Comparison of ENCODE assay signal across 11 cellular contexts in genomic region chr21:42505090-42505726, GRCh38. TPM values are rescaled to one million over a fixed set of nuclear protein-coding genes. Genes with fewer than 3 reads are reported as not detected.
DNase-seq lines count a peak whose midpoint lies in the region; ATAC-seq, FAIRE-seq and TF ChIP-seq lines count a peak whose summit lies in the region.
"Had no signal": no experiment of that assay in that cellular context is flagged by ENCODE, and none has a peak within 500 bp of the region (broad histone marks: within the 10 kb centered on the region; RNA-seq: fewer than 3 reads in every experiment).

No MANE protein-coding gene starts in this region.

- intact Hi-C loops in GM12878 (cut with micrococcal nuclease; ENCODE audit: unreplicated experiment) = loop anchor here (2.0 kb wide), 1 partner anchor 44 kb away; no protein-coding TSS in a partner anchor
- intact Hi-C loops in right lobe of liver (cut with DNase I) = no loop called here

- CTCF ChIA-PET in GM12878 (lab: Yijun Ruan, JAX) = interaction anchor here (0.7 to 2.6 kb wide), 8 partner anchors 9 to 360 kb away, joined by 3 to 8 read pairs (median 4); partner anchors contain the start of gene SLC37A1

- peak; percentile 58 to 88; a peak in 2 of 4 replicates for TF ChIP-seq EP300 in GM12878 (IDR thresholded peaks at IDR 0.05; ENCODE audit: borderline replicate concordance in 1 of 2, control insufficient read depth in 1 of 2, low read depth in 2 of 2, low read length in 2 of 2)

- no TSS peak for BruUV-seq in GM12878 (replicated peaks; lab: Mats Ljungman, UMichigan)

- H3K4me1 ChIP-seq in GM12878 (ENCODE audit: control insufficient read depth, insufficient read depth, low read length) (peaks cover 31% of the 10 kb centered on the region), osteoblast (ENCODE audit: insufficient read depth, low read length) (no peaks in the 10 kb centered on the region), right lobe of liver (no peaks in the 10 kb centered on the region)

- H3K27me3 ChIP-seq in GM12878 (replicated peaks in 1 of 2; ENCODE audit: control insufficient read depth in 2 of 2, insufficient read depth in 2 of 2, low read length in 1 of 2) (no peaks in the 10 kb centered on the region), osteoblast (ENCODE audit: insufficient read depth, low read length) (peaks cover 14% of the 10 kb centered on the region), right lobe of liver (no peaks in the 10 kb centered on the region)

- H4K20me1 ChIP-seq in GM12878 (ENCODE audit: control insufficient read depth, insufficient read depth) = no peaks in the 10 kb centered on the region
- no peaks in the 10 kb centered on the region for H4K20me1 ChIP-seq in osteoblast (ENCODE audit: insufficient read depth, low read length)

- H3K79me2 ChIP-seq in GM12878 (ENCODE audit: control insufficient read depth, insufficient read depth, low read length) (no peaks in the 10 kb centered on the region), osteoblast (ENCODE audit: insufficient read depth, low read length) (no peaks in the 10 kb centered on the region)

- H3K36me3 ChIP-seq in GM12878 (ENCODE audit: control insufficient read depth in 2 of 2, insufficient read depth in 2 of 2, low read length in 1 of 2) (no peaks in the 10 kb centered on the region), osteoblast (ENCODE audit: insufficient read depth, low read length) (no peaks in the 10 kb centered on the region), right lobe of liver (no peaks in the 10 kb centered on the region)

- no peak overlapping the region for H2AFZ ChIP-seq in GM12878 (ENCODE audit: control insufficient read depth, low read depth, low read length)
- H2AFZ ChIP-seq in osteoblast (ENCODE audit: low read length) = no peak overlapping the region

- POLR2A ChIA-PET in GM12878 (lab: Charles Lee) = interaction anchor here (1.0 to 1.5 kb wide), 8 partner anchors 9 to 38 kb away, joined by 3 to 5 read pairs (median 4); no protein-coding TSS in a partner anchor

- SMC1A ChIA-PET in GM12878 (lab: Charles Lee; ENCODE audit: uncharacterized antibody, unreplicated experiment) = interaction anchor here (0.6 to 2.2 kb wide), 12 partner anchors 8 to 107 kb away, joined by 3 to 15 read pairs (median 5); partner anchors contain the start of gene SLC37A1

- TF ChIP-seq RAD21 in GM12878 (IDR thresholded peaks at IDR 0.05; ENCODE audit: insufficient read depth, low read depth, low read length) = no peak

- no peak for TF ChIP-seq CTCF in GM12878 (IDR thresholded peaks at IDR 0.05 in 2 of 3, conservative IDR thresholded peaks at IDR 0.05 in 1 of 3; ENCODE audit: control insufficient read depth in 2 of 3, extremely low read depth in 1 of 3, insufficient read depth in 1 of 3, low read depth in 3 of 3, low read length in 3 of 3)
- no peak for TF ChIP-seq CTCF in osteoblast (IDR thresholded peaks at IDR 0.05; ENCODE audit: extremely low read depth, low read depth, low read length)
- no peak for TF ChIP-seq CTCF in right lobe of liver (IDR thresholded peaks at IDR 0.05)

- 0% methylated on average over 3 of the region's 3 CpGs for WGBS in GM12878 (ENCODE audit: insufficient coverage, insufficient replicate concordance, low lambda C conversion rate, missing lambda C conversion rate)
- WGBS in right lobe of liver (ENCODE audit: insufficient coverage, low coverage, low lambda C conversion rate, missing lambda C conversion rate) = 44% methylated on average over 3 of the region's 3 CpGs

- no peaks in the 10 kb centered on the region for H3K9me3 ChIP-seq in GM12878 (replicated peaks; ENCODE audit: control insufficient read depth, insufficient read depth, low read length)
- no peaks in the 10 kb centered on the region for H3K9me3 ChIP-seq in osteoblast (ENCODE audit: low read depth, low read length)
- H3K9me3 ChIP-seq in right lobe of liver = no peaks in the 10 kb centered on the region

- peak; percentile 64 for FAIRE-seq in GM12878 (lab: Jason Lieb, UNC)

- in situ Hi-C loops in GM12878 (cut with MboI) = no loop called here

- RAD21 ChIA-PET in GM12878 (lab: Charles Lee; ENCODE audit: unreplicated experiment) = interaction anchor here (1.0 to 2.0 kb wide), 7 partner anchors 9 to 101 kb away, joined by 3 to 9 read pairs (median 5); partner anchors contain the start of gene SLC37A1

- TF ChIP-seq POLR2A in GM12878 (IDR thresholded peaks at IDR 0.05; ENCODE audit: low read depth, low read length) = no peak
- TF ChIP-seq POLR2A in right lobe of liver (IDR thresholded peaks at IDR 0.05) = no peak

- no peak overlapping the region for H3K9ac ChIP-seq in GM12878 (ENCODE audit: control insufficient read depth, insufficient read depth, low read length)

- no peak overlapping the region for H3K27ac ChIP-seq in GM12878 (ENCODE audit: control insufficient read depth, insufficient read depth)
- no peak overlapping the region for H3K27ac ChIP-seq in osteoblast (ENCODE audit: low read depth, low read length)
- no peak overlapping the region for H3K27ac ChIP-seq in right lobe of liver

- ATAC-seq in GM18907 (IDR thresholded peaks at IDR 0.05; ENCODE audit: unreplicated experiment) (peak; percentile 89), GM21717 (IDR thresholded peaks at IDR 0.05; ENCODE audit: unreplicated experiment) (peak; percentile 69), HG03354 (IDR thresholded peaks at IDR 0.05; ENCODE audit: poor library complexity, severe bottlenecking, unreplicated experiment) (peak; percentile 85), GM12878 (peak; percentile 99), right lobe of liver (no peak)

- peak overlapping the region; percentile 46; the same call in 1 of the 2 replicates for H3K4me2 ChIP-seq in GM12878 (ENCODE audit: control insufficient read depth, insufficient read depth)
- H3K4me2 ChIP-seq in osteoblast (ENCODE audit: insufficient read depth, low read length) = no peak overlapping the region

- no peak overlapping the region for H3K4me3 ChIP-seq in GM12878
- no peak overlapping the region for H3K4me3 ChIP-seq in osteoblast (ENCODE audit: insufficient read depth, low read length)
- no peak overlapping the region for H3K4me3 ChIP-seq in right lobe of liver

- DNase-seq in GM12878 (ENCODE audit: low read depth, low spot score) = peak; percentile 72
- DNase-seq in activated CD4-positive, CD25-positive, alpha-beta regulatory T cell (lab: John Stamatoyannopoulos, UW) = no peak
- DNase-seq in DMS153 treated with DMSO at 0.1 percent for 48 hours (lab: John Stamatoyannopoulos, UW; ENCODE audit: unreplicated experiment) = no peak
- no peak for DNase-seq in osteoblast (ENCODE audit: insufficient read length, low spot score, missing footprints)
- no peak for DNase-seq in right lobe of liver
- DNase-seq: DND-41, glutamatergic neuron, NCI-H2029 treated with DMSO at 0.1 percent for 48 hours had no signal

TF ChIP-seq in GM12878, 131 proteins besides CTCF, POLR2A, EP300 and RAD21 (continues in another document):
- no peak for TF ChIP-seq WRNIP1 (IDR thresholded peaks at IDR 0.05; ENCODE audit: borderline replicate concordance, low read depth, low read length)

RNA-seq across cellular contexts. Expression of gene SLC37A1, which starts 8.4 kb away (rescaled TPM):
- total RNA-seq in GM12878 (2013; cell fraction: nucleolus; rRNA removed) = 129 and 143 TPM in 2 replicates
- total RNA-seq in GM12878 (2014; rRNA removed) (33.0 and 35.5 TPM in 2 replicates), GM12878 (2014; rRNA removed; fragmentation: Illumina TruSeq; extraction: Trizol) (19.2 and 19.7 TPM in 2 replicates), GM12878 (2021) (30.7 and 34.8 TPM in 2 replicates), osteoblast (5.9 and 6.9 TPM in 2 replicates), right lobe of liver (10 to 100 TPM in 1 of 6 experiments, 1 to 10 TPM in 5; 2.5 to 10.8 (median 6.2) TPM)
- polyA plus RNA-seq in GM12878 (2011; ENCODE audit: low read depth) = 6.2 TPM
- polyA plus RNA-seq in GM12878 (2011; rRNA removed) (17.7 and 23.3 TPM in 2 replicates), GM12878 (2014; fragmentation: Illumina TruSeq; extraction: Trizol) (12.0 and 18.4 TPM in 2 replicates), GM12878 (2014; fragmentation: Nextera tagmentation; extraction: Ambion mirVana) (1 to 10 TPM; 1.1 to 2.4 TPM), GM12878 (2014; rRNA removed) (25.4 and 26.5 TPM in 2 replicates), GM12878 (2016; fragmentation: Nextera tagmentation; extraction: Ambion mirVana) (10 to 100 TPM; 28.0 to 32.0 TPM)
- polyA plus RNA-seq in GM12878 (2011; cell fraction: cytosol; rRNA removed) = 20.2 and 24.6 TPM in 2 replicates
- polyA plus RNA-seq in GM12878 (2011; cell fraction: nucleus; rRNA removed) = 75.0 and 82.4 TPM in 2 replicates
- 17.7 and 18.5 TPM in 2 replicates for polyA plus RNA-seq in GM12878 (2012)
- 22.6 and 32.2 TPM in 2 replicates for polyA minus RNA-seq in GM12878 (2011; rRNA and poly(A)+ RNA removed)
- 8.6 and 12.4 TPM in 2 replicates for polyA minus RNA-seq in GM12878 (2011; cell fraction: cytosol; rRNA and poly(A)+ RNA removed)
- polyA minus RNA-seq in GM12878 (2011; cell fraction: nucleus; rRNA and poly(A)+ RNA removed) = 43.9 and 56.5 TPM in 2 replicates

RNA-seq across cellular contexts. Expression of gene RSPH1, which starts 9.2 kb away (rescaled TPM):
- total RNA-seq in GM12878 (2013; cell fraction: nucleolus; rRNA removed) = 0.56 and 0.78 TPM in 2 replicates
- 0.11 and 0.33 TPM in 2 replicates for total RNA-seq in GM12878 (2014; rRNA removed)
- total RNA-seq in GM12878 (2014; rRNA removed; fragmentation: Illumina TruSeq; extraction: Trizol) = 0.27 and 0.37 TPM in 2 replicates
- total RNA-seq in GM12878 (2021) = 0.27 and 0.28 TPM in 2 replicates
- 0.94 TPM for polyA plus RNA-seq in GM12878 (2011; ENCODE audit: low read depth)
- polyA plus RNA-seq in GM12878 (2011; rRNA removed) = 0.38 and 0.59 TPM in 2 replicates
- 0.10 and 0.21 TPM in 2 replicates for polyA plus RNA-seq in GM12878 (2011; cell fraction: cytosol; rRNA removed)
- 0.16 and 0.22 TPM in 2 replicates for polyA plus RNA-seq in GM12878 (2011; cell fraction: nucleus; rRNA removed)
- polyA plus RNA-seq in GM12878 (2012) = 0.79 and 1.1 TPM in 2 replicates
- polyA plus RNA-seq in GM12878 (2014; fragmentation: Illumina TruSeq; extraction: Trizol) = 0.37 and 0.67 TPM in 2 replicates
- under 1 TPM; 0.37 to 0.38 TPM for polyA plus RNA-seq in GM12878 (2014; fragmentation: Nextera tagmentation; extraction: Ambion mirVana)
- 0.19 and 0.81 TPM in 2 replicates for polyA plus RNA-seq in GM12878 (2014; rRNA removed)
- 1 to 10 TPM; 1.2 to 1.4 TPM for polyA plus RNA-seq in GM12878 (2016; fragmentation: Nextera tagmentation; extraction: Ambion mirVana)
- polyA minus RNA-seq in GM12878 (2011; rRNA and poly(A)+ RNA removed) = 0.88 TPM in 1 of 2 replicates, not detected in the other
- polyA minus RNA-seq in GM12878 (2011; cell fraction: cytosol; rRNA and poly(A)+ RNA removed) = not detected in 2 replicates
- not detected in 2 replicates for polyA minus RNA-seq in GM12878 (2011; cell fraction: nucleus; rRNA and poly(A)+ RNA removed)
- total RNA-seq in osteoblast = 0.29 TPM in 1 of 2 replicates, not detected in the other
- under 1 TPM in 5 of 6 experiments, not detected in 1; 0.18 to 0.55 (median 0.22) TPM for total RNA-seq in right lobe of liver

Comparison
In these comparisons a context has a peak if more than half of its experiments do, and no peak if none do; other contexts are left out.
1. ATAC-seq: peak in GM18907 (single experiment), GM21717 (single experiment), HG03354 (single experiment) and GM12878 (single experiment); none in right lobe of liver (0 of 4).